Comparison of ENCODE assay signal across 14 cellular contexts in the genomic region with DNA sequence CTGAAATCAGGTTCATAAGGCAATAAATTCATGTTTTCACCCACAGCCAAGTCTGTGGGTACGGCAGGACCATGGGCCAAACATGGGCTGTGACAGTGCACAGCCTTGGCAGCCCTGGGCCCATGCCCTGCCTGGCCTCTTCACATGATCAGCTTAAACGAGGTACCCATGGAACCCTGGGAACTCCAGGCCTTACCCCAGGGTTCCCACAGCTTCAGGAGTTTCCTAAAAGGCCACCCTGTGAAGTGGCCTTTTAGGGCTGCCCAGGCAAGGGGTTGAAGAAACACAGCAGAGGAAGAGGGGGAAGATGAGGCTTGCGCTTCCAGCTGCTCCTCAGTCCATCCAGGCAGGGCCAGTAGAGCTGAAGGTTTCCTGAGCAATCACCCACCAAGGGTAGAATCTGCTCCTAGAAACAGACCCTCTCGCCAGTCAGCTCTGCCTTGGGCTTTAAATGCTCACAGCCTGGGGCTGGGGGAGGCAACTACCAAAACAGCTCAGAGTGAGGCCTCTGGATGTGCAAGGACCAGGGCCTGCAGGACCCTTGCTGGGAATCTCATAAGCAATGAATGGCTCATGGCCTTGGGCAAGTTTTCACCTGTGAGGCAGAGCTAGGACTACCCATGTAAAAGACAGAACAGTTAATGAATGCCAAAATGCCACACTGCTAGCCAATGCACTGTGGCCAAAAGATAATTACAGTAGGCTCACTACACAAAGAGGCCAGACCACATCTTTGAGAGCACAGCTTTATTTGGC.
DNase-seq lines count a peak whose midpoint lies in the region; ATAC-seq, FAIRE-seq and TF ChIP-seq lines count a peak whose summit lies in the region.
"Had no signal": no experiment of that assay in that cellular context is flagged by ENCODE, and none has a peak within 500 bp of the region (broad histone marks: within the 10 kb centered on the region; RNA-seq: fewer than 3 reads in every experiment).

No MANE protein-coding gene starts in this region.

- CTCF ChIA-PET in PC-3 (lab: Charles Lee): no interaction called here

- H3K9me3 ChIP-seq in pancreas (no peaks in the 10 kb centered on the region), aorta (ENCODE audit: control insufficient read depth, low read length) (no peaks in the 10 kb centered on the region), PC-3 (ENCODE audit: low read length) (no peaks in the 10 kb centered on the region)
- H3K9me3 ChIP-seq: SJSA1 had no signal

- intact Hi-C loops in Right ventricle myocardium inferior (cut with DNase I) (no loop called here), cardiac septum (cut with DNase I) (no loop called here), Right ventricle myocardium superior (cut with DNase I) (no loop called here), pancreas (cut with DNase I) (no loop called here), aorta (cut with DNase I) (loop anchor here in 1 of 2 donors (5.0 kb wide), 1 partner anchor 73 kb away; no protein-coding TSS in a partner anchor), PC-3 (cut with micrococcal nuclease) (no loop called here)

- H3F3A ChIP-seq in PC-3 (ENCODE audit: low read length, unreplicated experiment): no peaks in the 10 kb centered on the region

- H3K79me2 ChIP-seq in PC-3 (ENCODE audit: low read length): no peaks in the 10 kb centered on the region

- H3K4me1 ChIP-seq in pancreas (peaks cover 45 to 59% (median 52%) of the 10 kb centered on the region in 3 donors), aorta (ENCODE audit: control insufficient read depth in 1 of 2, insufficient read depth in 2 of 2, low read length in 2 of 2) (peaks cover 0 to 4% of the 10 kb centered on the region in 2 donors), PC-3 (ENCODE audit: insufficient read depth, low read length) (no peaks in the 10 kb centered on the region)

- H2AFZ ChIP-seq in PC-3 (ENCODE audit: low read length): no peak overlapping the region
- H2AFZ ChIP-seq: GM23338 had no signal

- H4K20me1 ChIP-seq in PC-3 (ENCODE audit: low read length): no peaks in the 10 kb centered on the region

- H3K9ac ChIP-seq in PC-3 (ENCODE audit: low read length): no peak overlapping the region

- no peaks in the 10 kb centered on the region for H3K9me2 ChIP-seq in PC-3 (replicated peaks; ENCODE audit: low read length)

- no peak for FAIRE-seq in pancreas (lab: Jason Lieb, UNC)

- no TSS peak for BruUV-seq in PC-3 (replicated peaks; lab: Mats Ljungman, UMichigan)

- POLR2A ChIA-PET in PC-3 (lab: Charles Lee; ENCODE audit: unreplicated experiment): no interaction called here

- H3K36me3 ChIP-seq in pancreas (no peaks in the 10 kb centered on the region), aorta (ENCODE audit: control insufficient read depth in 1 of 2, insufficient read depth in 2 of 2, low read length in 1 of 2) (no peaks in the 10 kb centered on the region), PC-3 (ENCODE audit: low read depth, low read length) (no peaks in the 10 kb centered on the region)
- H3K36me3 ChIP-seq: SJSA1 had no signal

- H3K4me3 ChIP-seq in pancreas: no peak overlapping the region
- no peak overlapping the region for H3K4me3 ChIP-seq in aorta (ENCODE audit: low read length in 2 of 2)
- no peak overlapping the region for H3K4me3 ChIP-seq in PC-3 (ENCODE audit: low read length)
- H3K4me3 ChIP-seq: GM23338, SJSA1 had no signal

- H3K4me2 ChIP-seq in PC-3 (ENCODE audit: low read length): no peak overlapping the region
- H3K4me2 ChIP-seq: GM23338 had no signal

- WGBS in pancreas, 2 donors: 70 to 77% methylated on average over 4 of the region's 4 CpGs
- 56 to 63% methylated on average over 4 of the region's 4 CpGs for WGBS in aorta, 2 donors

- TF ChIP-seq CTCF in pancreas (IDR thresholded peaks at IDR 0.05) (no peak), PC-3 (conservative IDR thresholded peaks at IDR 0.05; ENCODE audit: low read depth, low read length) (no peak)

- peak; percentile 8 for ATAC-seq in Right ventricle myocardium inferior
- peak; percentile 9 for ATAC-seq in Right ventricle myocardium superior (ENCODE audit: poor library complexity)
- ATAC-seq in pancreas: no peak
- ATAC-seq in aorta (ENCODE audit: low FRiP score): no peak
- no peak for ATAC-seq in PC-3
- ATAC-seq in HG03565 (IDR thresholded peaks at IDR 0.05; ENCODE audit: unreplicated experiment): no peak
- ATAC-seq: GM23338 had no signal

- no peak for DNase-seq in Right ventricle myocardium inferior (ENCODE audit: missing footprints)
- DNase-seq in cardiac septum (ENCODE audit: low spot score): no peak
- no peak for DNase-seq in Right ventricle myocardium superior
- peak in 2 of 6 donors; percentile 3 to 11 for DNase-seq in pancreas
- no peak for DNase-seq in aorta
- no peak for DNase-seq in EL
- no peak for DNase-seq in PC-3
- DNase-seq: activated CD4-positive, alpha-beta T cell treated with anti-CD3 and anti-CD28 coated beads, Interleukin-2, amount 50 U/mL, for 1 hour; effector CD8-positive, alpha-beta T cell; KG1; NCI-H226 had no signal

- H3K27ac ChIP-seq in pancreas: peak overlapping the region; percentile 39 to 83 (median 73)
- H3K27ac ChIP-seq in aorta (ENCODE audit: low read depth in 1 of 2, low read length in 2 of 2): peak overlapping the region; percentile 20 to 34
- H3K27ac ChIP-seq in PC-3 (ENCODE audit: low read length): no peak overlapping the region
- H3K27ac ChIP-seq: SJSA1 had no signal

- H3K27me3 ChIP-seq in pancreas (no peaks in the 10 kb centered on the region), aorta (ENCODE audit: control insufficient read depth in 1 of 2, insufficient read depth in 2 of 2, low read length in 1 of 2) (no peaks in the 10 kb centered on the region), PC-3 (ENCODE audit: low read length) (no peaks in the 10 kb centered on the region)
- H3K27me3 ChIP-seq: SJSA1 had no signal

Comparison
In these comparisons a context has a peak if more than half of its experiments do, and no peak if none do; other contexts are left out.
1. ATAC-seq: peak in Right ventricle myocardium inferior (single experiment) and Right ventricle myocardium superior (single experiment); none in pancreas (0 of 4), aorta (single experiment), PC-3 (single experiment) and HG03565 (single experiment).